11 cellular contexts compared by ENCODE assay signal in genomic region chr3:48441940-48442339, GRCh38. TPM values are rescaled to one million over a fixed set of nuclear protein-coding genes. Genes with fewer than 3 reads are reported as not detected.
DNase-seq lines count a peak whose midpoint lies in the region; ATAC-seq and TF ChIP-seq lines count a peak whose summit lies in the region.
"Had no signal": no experiment of that assay in that cellular context is flagged by ENCODE, and none has a peak within 500 bp of the region (broad histone marks: within the 10 kb centered on the region; RNA-seq: fewer than 3 reads in every experiment).

No MANE protein-coding gene starts in this region.

- H2BK15ac ChIP-seq in H9 (ENCODE audit: low read depth, low read length) (no peak overlapping the region), mesenchymal stem cell (ENCODE audit: low read depth, poor library complexity, severe bottlenecking) (no peak overlapping the region)

- peak overlapping the region; percentile 93 to 99; a peak in 4 of 5 replicates for H3K4me3 Mint-ChIP-seq in H9
- peak overlapping the region; percentile 97 for H3K4me3 Mint-ChIP-seq in activated T-helper 2 cell treated with anti-CD3 and anti-CD28 coated beads, Interferon-gamma antibody, Interleukin-2, Interleukin-4, amounts not matched to agents 10 μg/mL and 5 μg/mL and 100 μg/mL, durations not matched to agents 14 hours and 24 hours and 36 hours (ENCODE audit: low read depth)

- H3K4me1 Mint-ChIP-seq in H9, result peaks cover 19 to 30% of the 10 kb centered on the region in 2 experiments
- H3K4me1 Mint-ChIP-seq in activated T-helper 2 cell treated with anti-CD3 and anti-CD28 coated beads, Interferon-gamma antibody, Interleukin-2, Interleukin-4, amounts not matched to agents 10 μg/mL and 5 μg/mL and 100 μg/mL, durations not matched to agents 14 hours and 24 hours and 36 hours (ENCODE audit: low read depth), result peaks cover 28% of the 10 kb centered on the region

- H3K79me2 ChIP-seq in ACC112 (ENCODE audit: control insufficient read depth, insufficient read depth, low read length, unreplicated experiment) (peaks cover 50% of the 10 kb centered on the region), H9 (ENCODE audit: insufficient read depth, low read length) (peaks cover 5% of the 10 kb centered on the region; the same call in 1 of the 2 replicates)

- DNase-seq in H9 (no peak), mesenchymal stem cell (no peak), adrenal gland (no peak), omental fat pad (ENCODE audit: low spot score) (no peak), left cardiac atrium (no peak)
- DNase-seq in activated T-helper 2 cell treated with anti-CD3 and anti-CD28 coated beads, Interferon-gamma antibody, Interleukin-2, Interleukin-4, amounts not matched to agents 10 μg/mL and 5 μg/mL and 100 μg/mL, durations not matched to agents 14 hours and 24 hours and 36 hours (ENCODE audit: low spot score), result no peak
- DNase-seq: hypothalamus, NCI-H524 treated with DMSO at 0.1 percent for 48 hours had no signal

- TF ChIP-seq CTCF in H9 (conservative IDR thresholded peaks at IDR 0.05), result no peak
- TF ChIP-seq CTCF in adrenal gland (IDR thresholded peaks at IDR 0.05), result no peak
- no peak for TF ChIP-seq CTCF in omental fat pad (IDR thresholded peaks at IDR 0.05)

- H4K5ac ChIP-seq in H9 (ENCODE audit: insufficient read length, low read depth, low read length), result no peak overlapping the region

- H3K9ac ChIP-seq in H9 (ENCODE audit: extremely low read depth, insufficient read length, low read length), result no peak overlapping the region
- peak overlapping the region; percentile 93 for H3K9ac ChIP-seq in mesenchymal stem cell (ENCODE audit: low read length)

- H3K9me3 Mint-ChIP-seq in H9, result no peaks in the 10 kb centered on the region
- H3K9me3 Mint-ChIP-seq in activated T-helper 2 cell treated with anti-CD3 and anti-CD28 coated beads, Interferon-gamma antibody, Interleukin-2, Interleukin-4, amounts not matched to agents 10 μg/mL and 5 μg/mL and 100 μg/mL, durations not matched to agents 14 hours and 24 hours and 36 hours, result no peaks in the 10 kb centered on the region

- no CpG with 5 or more reads among the region's 6 CpGs for WGBS in H9 (ENCODE audit: extremely low coverage, insufficient read length, low lambda C conversion rate)
- WGBS in mesenchymal stem cell, result 92% methylated on average over 6 of the region's 6 CpGs
- WGBS in adrenal gland, 4 donors, result 70 to 76% (median 74%) methylated on average over 6 of the region's 6 CpGs

- H3K79me1 ChIP-seq in H9 (ENCODE audit: insufficient read depth, low read depth, low read length, poor library complexity, severe bottlenecking), result peaks cover 5% of the 10 kb centered on the region
- peaks cover 17% of the 10 kb centered on the region for H3K79me1 ChIP-seq in mesenchymal stem cell (replicated peaks; ENCODE audit: low read length, poor library complexity, severe bottlenecking)

- no peak overlapping the region for H3K23ac ChIP-seq in H9 (ENCODE audit: insufficient read length, low read depth, low read length)
- no peak overlapping the region for H3K23ac ChIP-seq in mesenchymal stem cell (ENCODE audit: low read length in 2 of 2)

- H2BK20ac ChIP-seq in H9 (ENCODE audit: low read depth, low read length, poor library complexity, severe bottlenecking), result no peak overlapping the region

- H2AK5ac ChIP-seq in H9 (ENCODE audit: insufficient read length, low read length) (no peak overlapping the region), mesenchymal stem cell (ENCODE audit: low read length, severe bottlenecking) (peak overlapping the region; percentile 57)

- H2AFZ ChIP-seq in ACC112 (ENCODE audit: low read length, unreplicated experiment), result no peak overlapping the region
- no peak overlapping the region for H2AFZ ChIP-seq in H9 (ENCODE audit: low read length)
- H2AFZ ChIP-seq in mesenchymal stem cell (ENCODE audit: low read depth, low read length), result no peak overlapping the region

- H2BK12ac ChIP-seq in H9 (ENCODE audit: insufficient read length, low read depth, low read length) (no peak overlapping the region), mesenchymal stem cell (ENCODE audit: low read length in 2 of 2) (no peak overlapping the region)

- peak overlapping the region; percentile 99 for H3K4me3 ChIP-seq in ACC112 (ENCODE audit: low read depth, low read length)
- H3K4me3 ChIP-seq in mesenchymal stem cell (ENCODE audit: insufficient read depth in 1 of 2, low read depth in 1 of 2, low read length in 2 of 2), result peak overlapping the region in 1 of 2 experiments; percentile 94
- no peak overlapping the region for H3K4me3 ChIP-seq in adrenal gland

- H2BK120ac ChIP-seq in H9 (ENCODE audit: low read depth, low read length, poor library complexity, severe bottlenecking), result no peak overlapping the region
- H2BK120ac ChIP-seq in mesenchymal stem cell (ENCODE audit: low read depth, low read length), result no peak overlapping the region

- no peak for ATAC-seq in HG02938 (IDR thresholded peaks at IDR 0.05; ENCODE audit: unreplicated experiment)
- no peak for ATAC-seq in omental fat pad (ENCODE audit: low FRiP score)
- ATAC-seq in left cardiac atrium, result no peak

- H3K36me3 Mint-ChIP-seq in H9 (ENCODE audit: insufficient read depth in 1 of 3, low read depth in 3 of 3), result peaks cover 18 to 47% (median 26%) of the 10 kb centered on the region in 3 experiments; a peak in 6 of 7 replicates
- H3K36me3 Mint-ChIP-seq in activated T-helper 2 cell treated with anti-CD3 and anti-CD28 coated beads, Interferon-gamma antibody, Interleukin-2, Interleukin-4, amounts not matched to agents 10 μg/mL and 5 μg/mL and 100 μg/mL, durations not matched to agents 14 hours and 24 hours and 36 hours (ENCODE audit: low read depth), result peaks cover 55% of the 10 kb centered on the region

- H3K27me3 ChIP-seq in ACC112 (ENCODE audit: insufficient read depth, low read length) (no peaks in the 10 kb centered on the region), H9 (ENCODE audit: insufficient read depth, low read length) (no peaks in the 10 kb centered on the region), mesenchymal stem cell (ENCODE audit: control insufficient read depth in 1 of 2, insufficient read depth in 1 of 2, low read length in 2 of 2) (no peaks in the 10 kb centered on the region), adrenal gland (no peaks in the 10 kb centered on the region)

- H4K91ac ChIP-seq in H9 (ENCODE audit: insufficient read length, low read depth, low read length), result no peak overlapping the region
- no peak overlapping the region for H4K91ac ChIP-seq in mesenchymal stem cell (ENCODE audit: low read length)

- no peak overlapping the region for H2BK5ac ChIP-seq in H9 (ENCODE audit: insufficient read length, low read length)
- H2BK5ac ChIP-seq in mesenchymal stem cell (ENCODE audit: low read depth, low read length, poor library complexity, severe bottlenecking), result no peak overlapping the region

- H4K8ac ChIP-seq in H9 (replicated peaks; ENCODE audit: insufficient read length, low read depth, low read length) (no peak overlapping the region), mesenchymal stem cell (ENCODE audit: low read length) (no peak overlapping the region)

- H3K27ac Mint-ChIP-seq in H9, result peak overlapping the region in 2 of 3 experiments; percentile 72 to 82; a peak in 2 of 7 replicates
- H3K27ac Mint-ChIP-seq in activated T-helper 2 cell treated with anti-CD3 and anti-CD28 coated beads, Interferon-gamma antibody, Interleukin-2, Interleukin-4, amounts not matched to agents 10 μg/mL and 5 μg/mL and 100 μg/mL, durations not matched to agents 14 hours and 24 hours and 36 hours, result no peak overlapping the region

- H3K27ac ChIP-seq in ACC112 (ENCODE audit: low read depth, low read length), result no peak overlapping the region
- H3K27ac ChIP-seq in H9 (ENCODE audit: insufficient read length, low read depth, low read length), result no peak overlapping the region
- no peak overlapping the region for H3K27ac ChIP-seq in mesenchymal stem cell (ENCODE audit: low read length, poor library complexity, severe bottlenecking)
- no peak overlapping the region for H3K27ac ChIP-seq in adrenal gland

- H3K27me3 Mint-ChIP-seq in H9 (ENCODE audit: low read depth), result no peaks in the 10 kb centered on the region
- H3K27me3 Mint-ChIP-seq in activated T-helper 2 cell treated with anti-CD3 and anti-CD28 coated beads, Interferon-gamma antibody, Interleukin-2, Interleukin-4, amounts not matched to agents 10 μg/mL and 5 μg/mL and 100 μg/mL, durations not matched to agents 14 hours and 24 hours and 36 hours (ENCODE audit: low read depth), result no peaks in the 10 kb centered on the region

- H3K23me2 ChIP-seq in H9 (ENCODE audit: insufficient read length, low read depth, low read length, poor library complexity, severe bottlenecking), result peaks cover 7% of the 10 kb centered on the region

- H3K4ac ChIP-seq in H9 (ENCODE audit: low read depth, low read length), result no peak overlapping the region
- no peak overlapping the region for H3K4ac ChIP-seq in mesenchymal stem cell (ENCODE audit: low read depth in 1 of 2, low read length in 2 of 2)

- peaks cover 8% of the 10 kb centered on the region; the same call in 1 of the 2 replicates for H3K36me3 ChIP-seq in ACC112 (ENCODE audit: insufficient read depth, low read length)
- peaks cover 23 to 33% of the 10 kb centered on the region in 2 experiments for H3K36me3 ChIP-seq in mesenchymal stem cell (ENCODE audit: control insufficient read depth in 1 of 2, insufficient read depth in 2 of 2, low read depth in 1 of 2, low read length in 2 of 2)
- peaks cover 0 to 22% of the 10 kb centered on the region in 2 donors for H3K36me3 ChIP-seq in adrenal gland (replicated peaks in 1 of 2)
- H3K36me3 ChIP-seq: prostate gland had no signal

- no peak overlapping the region for H3T11ph ChIP-seq in H9 (ENCODE audit: low read length)

- TF ChIP-seq POLR2A in adrenal gland (IDR thresholded peaks at IDR 0.05), result no peak

- H3K14ac ChIP-seq in H9 (ENCODE audit: insufficient read depth, low read length) (no peak overlapping the region), mesenchymal stem cell (ENCODE audit: low read length in 2 of 2) (no peak overlapping the region)

- H3K4me1 ChIP-seq in ACC112 (ENCODE audit: control insufficient read depth, insufficient read depth, low read length, unreplicated experiment), result peaks cover 14% of the 10 kb centered on the region
- no peaks in the 10 kb centered on the region for H3K4me1 ChIP-seq in H9 (ENCODE audit: insufficient read depth, low read length)
- peaks cover 6% of the 10 kb centered on the region for H3K4me1 ChIP-seq in mesenchymal stem cell (ENCODE audit: control insufficient read depth, insufficient read depth, low read depth, low read length)
- H3K4me1 ChIP-seq in adrenal gland (replicated peaks in 1 of 2), result peaks cover 24 to 31% of the 10 kb centered on the region in 2 donors
- H3K4me1 ChIP-seq: prostate gland had no signal

- intact Hi-C loops in activated T-helper 2 cell treated with anti-CD3 and anti-CD28 coated beads, Interferon-gamma antibody, Interleukin-2, Interleukin-4, amounts not matched to agents 10 μg/mL and 5 μg/mL and 100 μg/mL, durations not matched to agents 14 hours and 24 hours and 36 hours (cut with micrococcal nuclease), result loop anchor here (2.0 kb wide), 1 partner anchor 173 kb away; no protein-coding TSS in a partner anchor
- intact Hi-C loops in adrenal gland (cut with DNase I), result no loop called here
- intact Hi-C loops in left cardiac atrium (cut with DNase I), result no loop called here

- H3K4me2 ChIP-seq in H9 (ENCODE audit: insufficient read depth, insufficient read length, low read length), result peak overlapping the region; percentile 16
- H3K4me2 ChIP-seq in mesenchymal stem cell (ENCODE audit: low read length, poor library complexity, severe bottlenecking), result no peak overlapping the region

- H3K56ac ChIP-seq in H9 (ENCODE audit: insufficient read length, low read depth, low read length), result no peak overlapping the region

- H4K20me1 ChIP-seq in H9 (ENCODE audit: control insufficient read depth, insufficient read depth, insufficient read length), result no peaks in the 10 kb centered on the region

- no peaks in the 10 kb centered on the region for H3K9me3 ChIP-seq in H9 (ENCODE audit: control insufficient read depth, low read depth, low read length)
- H3K9me3 ChIP-seq in mesenchymal stem cell (ENCODE audit: control insufficient read depth, low read length), result no peaks in the 10 kb centered on the region
- H3K9me3 ChIP-seq in adrenal gland (replicated peaks in 1 of 3), result no peaks in the 10 kb centered on the region
- H3K9me3 ChIP-seq: prostate gland had no signal

- H3K18ac ChIP-seq in H9 (ENCODE audit: insufficient read length, low read depth, low read length) (no peak overlapping the region), mesenchymal stem cell (ENCODE audit: low read depth in 1 of 2, low read length in 2 of 2) (no peak overlapping the region)

RNA-seq across cellular contexts. Expression of gene TMA7, which starts 1.9 kb away (rescaled TPM):
- total RNA-seq in H9 (2021) (305 and 309 TPM in 2 replicates), adrenal gland (100 to 1,000 TPM; 177 to 322 (median 224) TPM), omental fat pad (100 to 1,000 TPM; 239 to 266 (median 255) TPM), left cardiac atrium (100 to 1,000 TPM; 190 to 238 TPM)
- total RNA-seq in activated T-helper 2 cell treated with anti-CD3 and anti-CD28 coated beads, Interferon-gamma antibody, Interleukin-2, Interleukin-4, amounts not matched to agents 10 μg/mL and 5 μg/mL and 100 μg/mL, durations not matched to agents 14 hours and 24 hours and 36 hours, result 270 and 289 TPM in 2 replicates
- polyA plus RNA-seq in mesenchymal stem cell (2013, experiment 1 of 2), result 723 TPM
- polyA plus RNA-seq in mesenchymal stem cell (2013, experiment 2 of 2), result 747 TPM
- polyA plus RNA-seq in adrenal gland, result 100 to 1,000 TPM; 489 to 891 (median 742) TPM

RNA-seq across cellular contexts. Expression of gene CCDC51, which starts 2.0 kb away (rescaled TPM):
- total RNA-seq in H9 (2021), result 20.0 and 22.0 TPM in 2 replicates
- total RNA-seq in activated T-helper 2 cell treated with anti-CD3 and anti-CD28 coated beads, Interferon-gamma antibody, Interleukin-2, Interleukin-4, amounts not matched to agents 10 μg/mL and 5 μg/mL and 100 μg/mL, durations not matched to agents 14 hours and 24 hours and 36 hours, result 22.2 and 23.7 TPM in 2 replicates
- 11.4 TPM for polyA plus RNA-seq in mesenchymal stem cell (2013, experiment 1 of 2)
- 11.7 TPM for polyA plus RNA-seq in mesenchymal stem cell (2013, experiment 2 of 2)
- total RNA-seq in adrenal gland, result 10 to 100 TPM; 14.3 to 28.7 (median 19.5) TPM
- polyA plus RNA-seq in adrenal gland, result 10 to 100 TPM in 1 of 3 donors, 1 to 10 TPM in 2; 7.3 to 20.8 (median 8.0) TPM
- total RNA-seq in omental fat pad, result 10 to 100 TPM; 11.6 to 15.1 (median 13.6) TPM
- total RNA-seq in left cardiac atrium, result 10 to 100 TPM in 1 of 2 donors, 1 to 10 TPM in 1; 7.0 to 10.9 TPM

RNA-seq across cellular contexts. Expression of gene ATRIP, which starts 4.6 kb away (rescaled TPM):
- 16.3 and 17.5 TPM in 2 replicates for total RNA-seq in H9 (2021)
- total RNA-seq in activated T-helper 2 cell treated with anti-CD3 and anti-CD28 coated beads, Interferon-gamma antibody, Interleukin-2, Interleukin-4, amounts not matched to agents 10 μg/mL and 5 μg/mL and 100 μg/mL, durations not matched to agents 14 hours and 24 hours and 36 hours, result 16.9 and 17.5 TPM in 2 replicates
- 4.5 TPM for polyA plus RNA-seq in mesenchymal stem cell (2013, experiment 1 of 2)
- 4.8 TPM for polyA plus RNA-seq in mesenchymal stem cell (2013, experiment 2 of 2)
- total RNA-seq in adrenal gland, result 10 to 100 TPM in 1 of 8 donors, 1 to 10 TPM in 7; 5.1 to 15.9 (median 6.7) TPM
- polyA plus RNA-seq in adrenal gland, result 1 to 10 TPM; 6.7 to 9.1 (median 8.4) TPM
- 1 to 10 TPM; 4.0 to 6.5 (median 5.5) TPM for total RNA-seq in omental fat pad
- 1 to 10 TPM; 3.9 to 5.7 TPM for total RNA-seq in left cardiac atrium

RNA-seq across cellular contexts. Expression of gene PLXNB1, which starts 12.1 kb away (rescaled TPM):
- total RNA-seq in H9 (2021) (175 and 184 TPM in 2 replicates), adrenal gland (10 to 100 TPM in 6 of 8 donors, 1 to 10 TPM in 2; 5.9 to 23.5 (median 13.7) TPM), omental fat pad (10 to 100 TPM; 66.7 to 91.3 (median 77.1) TPM), left cardiac atrium (10 to 100 TPM; 43.3 to 55.0 TPM)
- 6.8 and 7.0 TPM in 2 replicates for total RNA-seq in activated T-helper 2 cell treated with anti-CD3 and anti-CD28 coated beads, Interferon-gamma antibody, Interleukin-2, Interleukin-4, amounts not matched to agents 10 μg/mL and 5 μg/mL and 100 μg/mL, durations not matched to agents 14 hours and 24 hours and 36 hours
- polyA plus RNA-seq in mesenchymal stem cell (2013, experiment 1 of 2), result 15.6 TPM
- 12.6 TPM for polyA plus RNA-seq in mesenchymal stem cell (2013, experiment 2 of 2)
- 100 to 1,000 TPM in 1 of 3 donors, 10 to 100 TPM in 1, 1 to 10 TPM in 1; 6.1 to 115 (median 45.6) TPM for polyA plus RNA-seq in adrenal gland
